In the genomic region with DNA sequence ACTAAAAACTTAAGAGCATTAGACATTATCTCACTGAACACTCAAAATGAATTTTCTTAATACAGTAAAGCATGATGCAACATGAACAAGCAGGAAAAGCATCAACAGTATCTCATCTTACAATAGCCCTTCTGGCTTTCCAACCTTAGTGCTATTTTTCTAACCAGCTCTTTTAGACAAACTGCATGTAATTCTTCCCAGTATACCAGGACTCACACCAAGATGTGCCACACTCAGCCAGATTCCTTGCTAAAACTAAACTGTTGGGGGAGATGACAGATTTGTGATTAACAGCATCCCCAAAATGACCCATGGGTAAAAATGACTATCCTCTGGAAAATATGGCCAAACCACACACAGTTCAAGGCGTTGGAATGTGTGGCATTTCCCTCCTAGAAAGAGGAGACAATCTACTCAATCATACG, we compare ENCODE assay signal across 11 cellular contexts. TPM values are rescaled to one million over a fixed set of nuclear protein-coding genes. Genes with fewer than 3 reads are reported as not detected.
DNase-seq lines count a peak whose midpoint lies in the region; ATAC-seq, FAIRE-seq and TF ChIP-seq lines count a peak whose summit lies in the region.
"Had no signal": no experiment of that assay in that cellular context is flagged by ENCODE, and none has a peak within 500 bp of the region (broad histone marks: within the 10 kb centered on the region; RNA-seq: fewer than 3 reads in every experiment).

No MANE protein-coding gene starts in this region.

- no peaks in the 10 kb centered on the region for H3K9me3 ChIP-seq in HCT116 (ENCODE audit: control insufficient read depth in 1 of 2, insufficient read depth in 1 of 2, low read depth in 1 of 2, low read length in 2 of 2)

- H3K4me3 ChIP-seq in HCT116 (replicated peaks in 1 of 2; ENCODE audit: low read depth in 1 of 2, low read length in 2 of 2), result no peak overlapping the region

- no peaks in the 10 kb centered on the region for H3K27me3 ChIP-seq in HCT116 (ENCODE audit: insufficient read depth, low read length)

- peak overlapping the region; percentile 23 for H3K4me2 ChIP-seq in HCT116 (ENCODE audit: low read length)

- intact Hi-C loops in HCT116 (cut with micrococcal nuclease), result no loop called here

- no peak for TF ChIP-seq CTCF in HCT116 (IDR thresholded peaks at IDR 0.05 in 2 of 3, conservative IDR thresholded peaks at IDR 0.05 in 1 of 3; ENCODE audit: borderline replicate concordance in 1 of 3, insufficient read depth in 1 of 3, low read depth in 2 of 3, low read length in 2 of 3)
- no peak for TF ChIP-seq CTCF in WTC11 (IDR thresholded peaks at IDR 0.05)

- POLR2A ChIA-PET in HCT116 (lab: Charles Lee), result no interaction called here
- POLR2A ChIA-PET in WTC11 (lab: Charles Lee), result no interaction called here

- no peak for ATAC-seq in HCT116
- no peak for ATAC-seq in WTC11
- no peak for ATAC-seq in HG03432 (IDR thresholded peaks at IDR 0.05; ENCODE audit: unreplicated experiment)

- TF ChIP-seq RAD21 in HCT116 (IDR thresholded peaks at IDR 0.05; ENCODE audit: low read depth), result no peak

- no peak for TF ChIP-seq POLR2A in HCT116 (IDR thresholded peaks at IDR 0.05; ENCODE audit: borderline replicate concordance, extremely low read depth, insufficient read depth, insufficient read length)

- BruUV-seq in HCT116 (replicated peaks; lab: Mats Ljungman, UMichigan), result no TSS peak

- no peaks in the 10 kb centered on the region for H3K9me2 ChIP-seq in HCT116 (ENCODE audit: insufficient read depth)

- H3K27me3 Mint-ChIP-seq in WTC11 (ENCODE audit: low read depth), result no peaks in the 10 kb centered on the region; the same call in 1 of the 2 replicates

- no peaks in the 10 kb centered on the region for H4K20me1 ChIP-seq in HCT116 (ENCODE audit: insufficient read depth)

- H3K9me3 Mint-ChIP-seq in WTC11, result no peaks in the 10 kb centered on the region

- CTCF ChIA-PET in HCT116 (lab: Charles Lee) (no interaction called here), WTC11 (lab: Charles Lee) (interaction anchor here (1.2 to 2.0 kb wide), 4 partner anchors 77 to 356 kb away, joined by 4 to 6 read pairs (median 4); no protein-coding TSS in a partner anchor)

- no peak overlapping the region for H2AFZ ChIP-seq in HCT116 (ENCODE audit: low read depth, low read length, poor library complexity, severe bottlenecking)

- peaks cover 11% of the 10 kb centered on the region for H3K36me3 Mint-ChIP-seq in WTC11

- no peak overlapping the region for H3K9ac ChIP-seq in HCT116 (ENCODE audit: low read length)

- peaks cover 0 to 12% of the 10 kb centered on the region in 2 experiments; a peak in 2 of 4 replicates for H3K4me1 ChIP-seq in HCT116 (ENCODE audit: control insufficient read depth in 1 of 2, insufficient read depth in 2 of 2, low read length in 2 of 2)

- peak overlapping the region; percentile 84 for H3K27ac Mint-ChIP-seq in WTC11

- no peaks in the 10 kb centered on the region for H3K36me3 ChIP-seq in HCT116 (ENCODE audit: control insufficient read depth in 1 of 2, insufficient read depth in 2 of 2, low read length in 2 of 2)

- no peaks in the 10 kb centered on the region for H3K79me2 ChIP-seq in HCT116 (ENCODE audit: insufficient read depth, low read length)

- DNase-seq in HCT116 (ENCODE audit: low read depth, low spot score), result no peak
- DNase-seq in WTC11 (ENCODE audit: low spot score), result no peak
- DNase-seq in foreskin melanocyte, result peak; percentile 69
- DNase-seq in urothelium cell line (ENCODE audit: low spot score), result peak; percentile 70
- DNase-seq in NCI-H446 (lab: John Stamatoyannopoulos, UW), result no peak
- no peak for DNase-seq in NCI-H2029 (lab: John Stamatoyannopoulos, UW)
- DNase-seq: GF-D8; mesendoderm; NK-92 treated with Interleukin-12 subunit alpha and Interleukin-12 subunit beta, amount 100 ng/mL, for 24 hours had no signal

- peaks cover 29% of the 10 kb centered on the region for H3K4me1 Mint-ChIP-seq in WTC11

- H3K27ac ChIP-seq in HCT116 (ENCODE audit: low read depth, low read length), result no peak overlapping the region

- no peak for FAIRE-seq in urothelium cell line (lab: Jason Lieb, UNC)
- FAIRE-seq: endometrium had no signal

- RAD21 ChIA-PET in HCT116 (lab: Charles Lee; ENCODE audit: low non-redundant PET in 1 of 2, low total read pairs in 2 of 2, uncharacterized antibody in 2 of 2, unreplicated experiment in 2 of 2), result no interaction called here

- no peak overlapping the region for H3K4me3 Mint-ChIP-seq in WTC11

TF ChIP-seq in HCT116, 20 proteins besides CTCF, POLR2A, EP300 and RAD21 (continues in another document):
- TF ChIP-seq ZBTB33 (IDR thresholded peaks at IDR 0.05; ENCODE audit: extremely low read depth, insufficient replicate concordance, low read length), result no peak

TF ChIP-seq in WTC11, 78 proteins besides CTCF, POLR2A, EP300 and RAD21:
- TF ChIP-seq IRF1 (CRISPR knock-in tag; IDR thresholded peaks at IDR 0.05), result no peak
- no peak for TF ChIP-seq ZNF423 (CRISPR knock-in tag; IDR thresholded peaks at IDR 0.05)
- TF ChIP-seq ZNF138 (CRISPR knock-in tag; conservative IDR thresholded peaks at IDR 0.05), result no peak
- TF ChIP-seq, protein P1, sequence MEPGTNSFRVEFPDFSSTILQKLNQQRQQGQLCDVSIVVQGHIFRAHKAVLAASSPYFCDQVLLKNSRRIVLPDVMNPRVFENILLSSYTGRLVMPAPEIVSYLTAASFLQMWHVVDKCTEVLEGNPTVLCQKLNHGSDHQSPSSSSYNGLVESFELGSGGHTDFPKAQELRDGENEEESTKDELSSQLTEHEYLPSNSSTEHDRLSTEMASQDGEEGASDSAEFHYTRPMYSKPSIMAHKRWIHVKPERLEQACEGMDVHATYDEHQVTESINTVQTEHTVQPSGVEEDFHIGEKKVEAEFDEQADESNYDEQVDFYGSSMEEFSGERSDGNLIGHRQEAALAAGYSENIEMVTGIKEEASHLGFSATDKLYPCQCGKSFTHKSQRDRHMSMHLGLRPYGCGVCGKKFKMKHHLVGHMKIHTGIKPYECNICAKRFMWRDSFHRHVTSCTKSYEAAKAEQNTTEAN (CRISPR knock-in tag; IDR thresholded peaks at IDR 0.05), result no peak
- TF ChIP-seq ZNF671 (CRISPR knock-in tag; IDR thresholded peaks at IDR 0.05), result no peak
- TF ChIP-seq ELF4 (CRISPR knock-in tag; IDR thresholded peaks at IDR 0.05; ENCODE audit: low read depth), result no peak
- TF ChIP-seq CREM (CRISPR knock-in tag; IDR thresholded peaks at IDR 0.05), result no peak

RNA-seq across cellular contexts. Expression of gene PWWP2A, which starts 36.2 kb away (rescaled TPM):
- total RNA-seq in HCT116 (2021; ENCODE audit: unreplicated experiment), result 14.7 TPM
- 5.3 TPM in 2 replicates for polyA plus RNA-seq in HCT116 (2012)
- total RNA-seq in WTC11 (2021), result 61.1 to 63.8 TPM (median 62.4 TPM) in 3 replicates

Comparison
In these comparisons a context has a peak if more than half of its experiments do, and no peak if none do; other contexts are left out.
1. DNase-seq: peak in foreskin melanocyte (single experiment) and urothelium cell line (single experiment); none in HCT116 (single experiment), WTC11 (single experiment), NCI-H446 (0 of 2) and NCI-H2029 (single experiment).